ENCODE assay signal across 12 cellular contexts in the genomic region with DNA sequence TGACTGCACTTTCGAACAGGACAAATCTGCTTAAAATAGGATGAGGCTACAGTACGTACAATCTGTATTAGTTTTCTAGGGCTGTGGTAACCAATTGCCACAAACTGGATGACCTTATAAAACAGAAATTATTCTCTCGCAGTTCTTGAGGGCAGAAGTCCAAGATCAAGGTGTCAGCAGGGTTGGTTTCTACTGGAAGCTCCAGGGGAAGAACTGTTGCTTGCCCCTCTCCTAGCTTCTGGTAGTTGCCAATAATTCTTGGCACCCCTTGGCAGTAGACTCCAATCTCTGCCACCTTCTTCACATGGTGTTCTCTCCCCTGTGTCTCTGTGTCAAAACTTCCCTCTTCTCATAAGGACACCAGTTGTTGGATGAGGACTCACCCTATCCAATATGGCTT. TPM values are rescaled to one million over a fixed set of nuclear protein-coding genes. Genes with fewer than 3 reads are reported as not detected.
DNase-seq lines count a peak whose midpoint lies in the region; ATAC-seq and TF ChIP-seq lines count a peak whose summit lies in the region.
"Had no signal": no experiment of that assay in that cellular context is flagged by ENCODE, and none has a peak within 500 bp of the region (broad histone marks: within the 10 kb centered on the region; RNA-seq: fewer than 3 reads in every experiment).

No MANE protein-coding gene starts in this region.

- no peak for DNase-seq in T-helper 2 cell treated with Interferon-gamma antibody and Interleukin-4, amounts not matched to agents 5 μg/mL and 100 μg/mL, for 36 hours (ENCODE audit: low spot score)
- DNase-seq in T-helper 2 cell (no peak), HFFc6 (no peak), anterior cingulate cortex (lab: John Stamatoyannopoulos, UW) (no peak), colonic mucosa (no peak), NCI-H2107 treated with DMSO at 0.1 percent for 48 hours (lab: John Stamatoyannopoulos, UW; ENCODE audit: unreplicated experiment) (no peak)
- DNase-seq in activated naive CD8-positive, alpha-beta T cell treated with anti-CD3 and anti-CD28 coated beads, Interleukin-2, amount 50 U/mL, for 24 hours: no peak
- DNase-seq: activated naive CD4-positive, alpha-beta T cell treated with Interleukin-2 at 50 U/mL for 16 hours; COR-L47; left ventricle myocardium superior; NCI-H2171 had no signal

- TF ChIP-seq CTCF in HFFc6 (IDR thresholded peaks at IDR 0.05): no peak
- no peak for TF ChIP-seq CTCF in nephron (IDR thresholded peaks at IDR 0.05; ENCODE audit: unreplicated experiment in 3 of 3)
- no peak for TF ChIP-seq CTCF in colonic mucosa (IDR thresholded peaks at IDR 0.05)

- peaks cover 9% of the 10 kb centered on the region for H3K4me1 Mint-ChIP-seq in T-helper 2 cell treated with Interferon-gamma antibody and Interleukin-4, amounts not matched to agents 5 μg/mL and 100 μg/mL, for 36 hours (ENCODE audit: low read depth)
- H3K4me1 Mint-ChIP-seq in HFFc6 (ENCODE audit: low read depth) (peaks cover 8% of the 10 kb centered on the region), nephron (peaks cover 5% of the 10 kb centered on the region)
- H3K4me1 Mint-ChIP-seq in activated naive CD8-positive, alpha-beta T cell treated with anti-CD3 and anti-CD28 coated beads, Interleukin-2, amount 50 U/mL, for 24 hours: peaks cover 11% of the 10 kb centered on the region

- no peak overlapping the region for H3K9ac ChIP-seq in colonic mucosa (ENCODE audit: low read depth in 2 of 2, low read length in 2 of 2)

- intact Hi-C loops in colonic mucosa (cut with DNase I): no loop called here

- peak overlapping the region; percentile 76 for H3K4me3 Mint-ChIP-seq in T-helper 2 cell treated with Interferon-gamma antibody and Interleukin-4, amounts not matched to agents 5 μg/mL and 100 μg/mL, for 36 hours
- H3K4me3 Mint-ChIP-seq in HFFc6: peak overlapping the region; percentile 92; the same call in 1 of the 2 replicates
- peak overlapping the region; percentile 70 for H3K4me3 Mint-ChIP-seq in activated naive CD8-positive, alpha-beta T cell treated with anti-CD3 and anti-CD28 coated beads, Interleukin-2, amount 50 U/mL, for 24 hours
- peak overlapping the region; percentile 85 to 92 (median 88) for H3K4me3 Mint-ChIP-seq in nephron

- H3K9me3 Mint-ChIP-seq in T-helper 2 cell treated with Interferon-gamma antibody and Interleukin-4, amounts not matched to agents 5 μg/mL and 100 μg/mL, for 36 hours: no peaks in the 10 kb centered on the region
- no peaks in the 10 kb centered on the region for H3K9me3 Mint-ChIP-seq in HFFc6
- H3K9me3 Mint-ChIP-seq in activated naive CD8-positive, alpha-beta T cell treated with anti-CD3 and anti-CD28 coated beads, Interleukin-2, amount 50 U/mL, for 24 hours: no peaks in the 10 kb centered on the region
- H3K9me3 Mint-ChIP-seq in nephron: no peaks in the 10 kb centered on the region

- no peaks in the 10 kb centered on the region for H3K4me1 ChIP-seq in colonic mucosa

- H3K36me3 Mint-ChIP-seq in T-helper 2 cell treated with Interferon-gamma antibody and Interleukin-4, amounts not matched to agents 5 μg/mL and 100 μg/mL, for 36 hours (ENCODE audit: low read depth): no peaks in the 10 kb centered on the region
- H3K36me3 Mint-ChIP-seq in HFFc6 (ENCODE audit: low read depth) (no peaks in the 10 kb centered on the region), nephron (ENCODE audit: low read depth) (no peaks in the 10 kb centered on the region)
- no peaks in the 10 kb centered on the region for H3K36me3 Mint-ChIP-seq in activated naive CD8-positive, alpha-beta T cell treated with anti-CD3 and anti-CD28 coated beads, Interleukin-2, amount 50 U/mL, for 24 hours (ENCODE audit: low read depth)

- ATAC-seq in activated naive CD8-positive, alpha-beta T cell treated with anti-CD3 and anti-CD28 coated beads, Interleukin-2, amount 50 U/mL, for 24 hours: no peak

- H3K27ac ChIP-seq in colonic mucosa: no peak overlapping the region

- no peaks in the 10 kb centered on the region for H3K36me3 ChIP-seq in colonic mucosa

- peaks cover 9% of the 10 kb centered on the region for H3K27me3 Mint-ChIP-seq in T-helper 2 cell treated with Interferon-gamma antibody and Interleukin-4, amounts not matched to agents 5 μg/mL and 100 μg/mL, for 36 hours (ENCODE audit: low read depth)
- peaks cover 12% of the 10 kb centered on the region for H3K27me3 Mint-ChIP-seq in HFFc6 (ENCODE audit: insufficient read depth)
- peaks cover 6% of the 10 kb centered on the region for H3K27me3 Mint-ChIP-seq in activated naive CD8-positive, alpha-beta T cell treated with anti-CD3 and anti-CD28 coated beads, Interleukin-2, amount 50 U/mL, for 24 hours
- H3K27me3 Mint-ChIP-seq in nephron (ENCODE audit: low read depth): peaks cover 12% of the 10 kb centered on the region

- H3K9me3 ChIP-seq in colonic mucosa: no peaks in the 10 kb centered on the region

- no peak overlapping the region for H3K27ac Mint-ChIP-seq in T-helper 2 cell treated with Interferon-gamma antibody and Interleukin-4, amounts not matched to agents 5 μg/mL and 100 μg/mL, for 36 hours
- H3K27ac Mint-ChIP-seq in HFFc6 (no peak overlapping the region), nephron (no peak overlapping the region)
- H3K27ac Mint-ChIP-seq in activated naive CD8-positive, alpha-beta T cell treated with anti-CD3 and anti-CD28 coated beads, Interleukin-2, amount 50 U/mL, for 24 hours: peak overlapping the region; percentile 37

- no peak overlapping the region for H3K4me3 ChIP-seq in colonic mucosa

- H3K27me3 ChIP-seq in colonic mucosa: no peaks in the 10 kb centered on the region

RNA-seq across cellular contexts. Expression of gene AK7, which starts 1.4 kb away (rescaled TPM):
- not detected for total RNA-seq in HFFc6 (2021; fragmentation: NEBNext Ultra II Directional; extraction: Animal tissue kit (Norgen Biotek cat#: 25700))
- 1 to 10 TPM; 6.2 to 8.6 TPM for total RNA-seq in colonic mucosa

RNA-seq across cellular contexts. Expression of gene GSKIP, which starts 30.0 kb away (rescaled TPM):
- total RNA-seq in HFFc6 (2021; fragmentation: NEBNext Ultra II Directional; extraction: Animal tissue kit (Norgen Biotek cat#: 25700)): 10 to 100 TPM; 23.1 to 37.3 (median 27.2) TPM
- total RNA-seq in colonic mucosa: 100 to 1,000 TPM; 107 to 168 TPM

RNA-seq across cellular contexts. Expression of gene ATG2B, which starts 30.2 kb away (rescaled TPM):
- 10 to 100 TPM; 13.1 to 17.7 (median 15.9) TPM for total RNA-seq in HFFc6 (2021; fragmentation: NEBNext Ultra II Directional; extraction: Animal tissue kit (Norgen Biotek cat#: 25700))
- total RNA-seq in colonic mucosa: 10 to 100 TPM; 13.6 to 20.8 TPM

Comparison
In these comparisons a context has a peak if more than half of its experiments do, and no peak if none do; other contexts are left out.
1. RNA of gene AK7, which starts 1.4 kb away (total RNA-seq): 6.2 to 8.6 TPM in colonic mucosa; not detected in HFFc6; every median in the first group is over 4 times any median in the second.
2. Peak in every context shown above with its lines, with median percentiles within 50 percentile points of each other: H3K4me3 Mint-ChIP-seq.